ENCODE assay signal across 8 cellular contexts in the genomic region with DNA sequence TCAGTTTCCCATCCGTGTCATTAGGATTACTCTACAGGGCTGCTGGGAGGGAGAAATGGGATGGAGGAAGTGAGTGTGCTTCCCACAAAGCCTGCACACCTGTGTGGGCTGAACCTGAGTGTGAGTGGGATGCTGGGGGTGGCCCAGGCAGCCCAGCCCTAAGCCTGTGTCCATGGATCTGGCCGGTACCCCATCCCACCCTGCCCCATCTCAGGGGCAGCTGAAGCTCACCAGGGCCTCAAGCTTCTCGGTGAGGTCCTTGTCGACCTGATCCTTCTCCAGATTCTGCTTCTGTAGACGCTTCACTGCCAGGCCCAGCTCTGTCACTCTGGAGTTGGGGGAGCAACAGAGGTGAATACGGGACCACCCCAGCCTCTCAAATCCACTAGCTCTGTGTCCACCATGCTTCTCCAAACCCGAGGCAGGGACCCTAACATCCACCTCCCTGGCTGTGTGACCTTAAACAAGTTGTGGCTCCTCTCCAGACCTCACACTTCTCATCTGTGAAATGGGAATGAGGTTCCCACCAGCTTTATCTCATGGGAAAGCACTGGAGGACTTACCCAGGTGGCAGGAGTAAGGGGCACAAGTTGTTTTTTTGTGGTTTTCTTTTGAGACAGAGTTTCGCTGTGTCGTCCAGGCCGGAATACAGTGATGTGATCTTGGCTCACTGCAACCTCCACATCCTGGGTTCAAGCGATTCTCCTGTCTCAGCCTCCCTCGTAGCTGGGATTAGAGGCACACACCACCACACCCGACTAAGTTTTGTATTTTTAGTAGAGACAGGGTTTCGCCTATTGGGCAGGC. TPM values are rescaled to one million over a fixed set of nuclear protein-coding genes. Genes with fewer than 3 reads are reported as not detected.
A peak's percentile ranks its signal among the peaks of the same experiment; 100 is the strongest.
DNase-seq lines count a peak whose midpoint lies in the region; ATAC-seq, FAIRE-seq and TF ChIP-seq lines count a peak whose summit lies in the region.
"Not testable (repeated sequence)": the region's sequence is repeated elsewhere in the genome, so short reads cannot be mapped to it uniquely, and the experiment has no call there.

No MANE protein-coding gene starts in this region.

- not testable (repeated sequence) for H3K56ac ChIP-seq in H9 (ENCODE audit: insufficient read length, low read depth, low read length)

- H2AK5ac ChIP-seq in H9 (ENCODE audit: insufficient read length, low read length) = not testable (repeated sequence)

- not testable (repeated sequence) for H3K79me2 ChIP-seq in H9 (ENCODE audit: insufficient read depth, low read length); endothelial cell of umbilical vein (ENCODE audit: control insufficient read depth, insufficient read depth, low read length)

- not testable (repeated sequence) for H3K9me3 Mint-ChIP-seq in H9; activated naive CD8-positive, alpha-beta T cell (ENCODE audit: low read depth); natural killer cell treated with Interleukin-12 subunit alpha and Interleukin-12 subunit beta and Interleukin-15 and Interleukin-18, amount 100 ng/mL, for 72 hours

- H3K23ac ChIP-seq in H9 (ENCODE audit: insufficient read length, low read depth, low read length) = not testable (repeated sequence)

- H3K4ac ChIP-seq in H9 (ENCODE audit: low read depth, low read length) = not testable (repeated sequence)

- not testable (repeated sequence) for H3K27me3 ChIP-seq in H9 (ENCODE audit: insufficient read depth, low read length); endothelial cell of umbilical vein (ENCODE audit: control insufficient read depth in 2 of 2, insufficient read depth in 2 of 2, low read length in 2 of 2); testis

- not testable (repeated sequence) for H2BK15ac ChIP-seq in H9 (ENCODE audit: low read depth, low read length)

- H4K5ac ChIP-seq in H9 (ENCODE audit: insufficient read length, low read depth, low read length) = not testable (repeated sequence)

- H2BK20ac ChIP-seq in H9 (ENCODE audit: low read depth, low read length, poor library complexity, severe bottlenecking) = not testable (repeated sequence)

- CTCF ChIA-PET in endothelial cell of umbilical vein (lab: Charles Lee) = interaction anchor here (2.1 kb wide), 1 partner anchor 11 kb away, joined by 13 read pairs; no protein-coding TSS in a partner anchor

- not testable (repeated sequence) for H3K27me3 Mint-ChIP-seq in H9 (ENCODE audit: low read depth); activated naive CD8-positive, alpha-beta T cell; natural killer cell treated with Interleukin-12 subunit alpha and Interleukin-12 subunit beta and Interleukin-15 and Interleukin-18, amount 100 ng/mL, for 72 hours

- FAIRE-seq in endothelial cell of umbilical vein (lab: Jason Lieb, UNC) = peak; percentile 61

- not testable (repeated sequence) for H4K91ac ChIP-seq in H9 (ENCODE audit: insufficient read length, low read depth, low read length)

- peak; percentile 35 for DNase-seq in H9
- peak; percentile 60 for DNase-seq in activated CD8-positive, alpha-beta memory T cell treated with anti-CD3 and anti-CD28 coated beads for 24 hours
- DNase-seq in endothelial cell of umbilical vein (ENCODE audit: low read depth, low spot score) = not testable (repeated sequence)
- peak; percentile 47 for DNase-seq in left lobe of liver (ENCODE audit: low spot score)
- peak; percentile 62 for DNase-seq in natural killer cell treated with Interleukin-12 subunit alpha and Interleukin-12 subunit beta and Interleukin-15 and Interleukin-18, amount 100 ng/mL, for 72 hours (ENCODE audit: low spot score)
- DNase-seq in posterior vena cava (ENCODE audit: low spot score) = peak; percentile 77
- peak; percentile 2 for DNase-seq in testis

- H3K23me2 ChIP-seq in H9 (ENCODE audit: insufficient read length, low read depth, low read length, poor library complexity, severe bottlenecking) = not testable (repeated sequence)

- not testable (repeated sequence) for H3K9me1 ChIP-seq in endothelial cell of umbilical vein (replicated peaks; ENCODE audit: control insufficient read depth, extremely low read depth, insufficient read depth, low read length)

- H3K9me3 ChIP-seq in H9 (ENCODE audit: control insufficient read depth, low read depth, low read length); endothelial cell of umbilical vein (replicated peaks; ENCODE audit: control insufficient read depth, insufficient read depth, low read length); testis: not testable (repeated sequence)

- not testable (repeated sequence) for H2BK12ac ChIP-seq in H9 (ENCODE audit: insufficient read length, low read depth, low read length)

- H2BK5ac ChIP-seq in H9 (ENCODE audit: insufficient read length, low read length) = not testable (repeated sequence)

- H3K4me1 Mint-ChIP-seq in H9; activated naive CD8-positive, alpha-beta T cell (ENCODE audit: low read depth): not testable (repeated sequence)
- peaks cover 0 to 12% of the 10 kb centered on the region in 2 donors for H3K4me1 Mint-ChIP-seq in natural killer cell treated with Interleukin-12 subunit alpha and Interleukin-12 subunit beta and Interleukin-15 and Interleukin-18, amount 100 ng/mL, for 72 hours (ENCODE audit: low read depth in 2 of 2)

- TF ChIP-seq CTCF in H9 (conservative IDR thresholded peaks at IDR 0.05); endothelial cell of umbilical vein (IDR thresholded peaks at IDR 0.05; ENCODE audit: extremely low read depth in 1 of 2, insufficient read depth in 1 of 2, low read depth in 1 of 2, low read length in 2 of 2); testis (IDR thresholded peaks at IDR 0.05): not testable (repeated sequence)

- H4K20me1 ChIP-seq in H9 (ENCODE audit: control insufficient read depth, insufficient read depth, insufficient read length); endothelial cell of umbilical vein (replicated peaks; ENCODE audit: control insufficient read depth, extremely low read depth, insufficient read depth, low read length): not testable (repeated sequence)

- dilution Hi-C loops in endothelial cell of umbilical vein (cut with MboI; ENCODE audit: extremely low pct_ligation_motif_present, low sequenced_read_pairs) = not testable (repeated sequence)

- H2AFZ ChIP-seq in H9 (ENCODE audit: low read length); endothelial cell of umbilical vein (ENCODE audit: low read depth, low read length): not testable (repeated sequence)

- H4K8ac ChIP-seq in H9 (replicated peaks; ENCODE audit: insufficient read length, low read depth, low read length) = not testable (repeated sequence)

- not testable (repeated sequence) for H3K4me1 ChIP-seq in H9 (ENCODE audit: insufficient read depth, low read length); endothelial cell of umbilical vein (ENCODE audit: control insufficient read depth, extremely low read depth, insufficient read depth, low read length); testis

- peaks cover 36 to 70% (median 68%) of the 10 kb centered on the region in 3 experiments for H3K36me3 Mint-ChIP-seq in H9 (ENCODE audit: insufficient read depth in 1 of 3, low read depth in 3 of 3)
- H3K36me3 Mint-ChIP-seq in activated naive CD8-positive, alpha-beta T cell; natural killer cell treated with Interleukin-12 subunit alpha and Interleukin-12 subunit beta and Interleukin-15 and Interleukin-18, amount 100 ng/mL, for 72 hours: not testable (repeated sequence)

- H3K18ac ChIP-seq in H9 (ENCODE audit: insufficient read length, low read depth, low read length) = not testable (repeated sequence)

- H3K14ac ChIP-seq in H9 (ENCODE audit: insufficient read depth, low read length) = not testable (repeated sequence)

- intact Hi-C loops in endothelial cell of umbilical vein (cut with micrococcal nuclease); posterior vena cava (cut with DNase I); testis (cut with DNase I; ENCODE audit: low total_unique reads): not testable (repeated sequence)

- H2BK120ac ChIP-seq in H9 (ENCODE audit: low read depth, low read length, poor library complexity, severe bottlenecking) = not testable (repeated sequence)

- H3K27ac ChIP-seq in H9 (ENCODE audit: insufficient read length, low read depth, low read length); endothelial cell of umbilical vein (ENCODE audit: insufficient read depth, low read depth, low read length); testis: not testable (repeated sequence)

- not testable (repeated sequence) for TF ChIP-seq POLR2A in endothelial cell of umbilical vein (IDR thresholded peaks at IDR 0.05; ENCODE audit: low read depth, low read length); testis (IDR thresholded peaks at IDR 0.05)

- WGBS in H9 (ENCODE audit: extremely low coverage, insufficient read length, low lambda C conversion rate) = no CpG with 5 or more reads among the region's 14 CpGs
- WGBS in testis, 2 donors = 91 to 93% methylated on average over 14 of the region's 14 CpGs

- H3K79me1 ChIP-seq in H9 (ENCODE audit: insufficient read depth, low read depth, low read length, poor library complexity, severe bottlenecking) = not testable (repeated sequence)

- not testable (repeated sequence) for H3K4me3 Mint-ChIP-seq in H9; activated naive CD8-positive, alpha-beta T cell; natural killer cell treated with Interleukin-12 subunit alpha and Interleukin-12 subunit beta and Interleukin-15 and Interleukin-18, amount 100 ng/mL, for 72 hours

- ATAC-seq in left lobe of liver; natural killer cell treated with Interleukin-12 subunit alpha and Interleukin-12 subunit beta and Interleukin-15 and Interleukin-18, amount 100 ng/mL, for 72 hours: not testable (repeated sequence)

- H3K4me2 ChIP-seq in H9 (ENCODE audit: insufficient read depth, insufficient read length, low read length); endothelial cell of umbilical vein (ENCODE audit: insufficient read depth, low read length): not testable (repeated sequence)

- 0 out of 7 replicates have a peak overlapping the region, but pooled peaks of 1 of the 3 experiments have one; percentile 24 for H3K27ac Mint-ChIP-seq in H9
- peak overlapping the region; percentile 28 for H3K27ac Mint-ChIP-seq in activated naive CD8-positive, alpha-beta T cell
- H3K27ac Mint-ChIP-seq in natural killer cell treated with Interleukin-12 subunit alpha and Interleukin-12 subunit beta and Interleukin-15 and Interleukin-18, amount 100 ng/mL, for 72 hours = not testable (repeated sequence)

- not testable (repeated sequence) for H3K4me3 ChIP-seq in endothelial cell of umbilical vein (replicated peaks in 1 of 3; ENCODE audit: insufficient read depth in 1 of 3, low read depth in 1 of 3, low read length in 3 of 3); testis

- POLR2A ChIA-PET in endothelial cell of umbilical vein (lab: Charles Lee) = not testable (repeated sequence)

- not testable (repeated sequence) for H3K9ac ChIP-seq in H9 (ENCODE audit: extremely low read depth, insufficient read length, low read length); endothelial cell of umbilical vein (replicated peaks; ENCODE audit: extremely low read depth, insufficient read depth, low read length)

- peaks cover 12 to 44% of the 10 kb centered on the region in 2 experiments for H3K36me3 ChIP-seq in endothelial cell of umbilical vein (ENCODE audit: control insufficient read depth in 2 of 2, extremely low read depth in 1 of 2, insufficient read depth in 2 of 2, low read length in 2 of 2)
- not testable (repeated sequence) for H3K36me3 ChIP-seq in testis (ENCODE audit: low read depth, missing control alignments)

- BruUV-seq in endothelial cell of umbilical vein (replicated peaks; lab: Mats Ljungman, UMichigan) = not testable (repeated sequence)

- not testable (repeated sequence) for H3T11ph ChIP-seq in H9 (ENCODE audit: low read length)

RNA-seq across cellular contexts. Expression of a gene that starts 18.9 kb away (rescaled TPM):
- total RNA-seq in H9 (2021) (27.7 and 29.3 TPM in 2 replicates), endothelial cell of umbilical vein (33.5 and 58.4 TPM in 2 replicates), left lobe of liver (23.0 TPM), posterior vena cava (10 to 100 TPM; 28.9 to 63.0 TPM), testis (100 to 1,000 TPM in 1 of 2 donors, 10 to 100 TPM in 1; 75.6 to 109 TPM)
- polyA plus RNA-seq in endothelial cell of umbilical vein (21.1 and 23.0 TPM in 2 replicates), testis (ENCODE audit: insufficient read depth, low read depth, low replicate concordance) (93.9 TPM)
- 21.2 and 23.0 TPM in 2 replicates for polyA plus RNA-seq in endothelial cell of umbilical vein (2011; cell fraction: cytosol; rRNA removed)
- 83.3 and 85.6 TPM in 2 replicates for polyA plus RNA-seq in endothelial cell of umbilical vein (2011; cell fraction: nucleus; rRNA removed)
- 14.1 and 20.8 TPM in 2 replicates for polyA plus RNA-seq in endothelial cell of umbilical vein (2012)
- 53.0 and 69.0 TPM in 2 replicates for polyA minus RNA-seq in endothelial cell of umbilical vein
- 13.5 TPM for polyA minus RNA-seq in endothelial cell of umbilical vein (2011; cell fraction: cytosol; rRNA and poly(A)+ RNA removed)
- 78.3 and 105 TPM in 2 replicates for polyA minus RNA-seq in endothelial cell of umbilical vein (2011; cell fraction: nucleus; rRNA and poly(A)+ RNA removed)
- total RNA-seq in natural killer cell treated with Interleukin-12 subunit alpha and Interleukin-12 subunit beta and Interleukin-15 and Interleukin-18, amount 100 ng/mL, for 72 hours = 10 to 100 TPM in 1 of 2 donors, 1 to 10 TPM in 1; 6.3 to 10.0 TPM

RNA-seq across cellular contexts. Expression of a gene that starts 34.5 kb away (rescaled TPM):
- 1,874 and 2,051 TPM in 2 replicates for total RNA-seq in H9 (2021)
- 1,319 and 2,019 TPM in 2 replicates for total RNA-seq in endothelial cell of umbilical vein
- under 0.01 and 206 TPM in 2 replicates for polyA plus RNA-seq in endothelial cell of umbilical vein
- polyA plus RNA-seq in endothelial cell of umbilical vein (2011; cell fraction: cytosol; rRNA removed) = under 0.01 TPM in 1 of 2 replicates, not detected in the other
- under 0.01 TPM in 2 replicates for polyA plus RNA-seq in endothelial cell of umbilical vein (2011; cell fraction: nucleus; rRNA removed)
- polyA plus RNA-seq in endothelial cell of umbilical vein (2012) = 123 TPM in 1 of 2 replicates, not detected in the other
- polyA minus RNA-seq in endothelial cell of umbilical vein = 9,566 and 13,963 TPM in 2 replicates
- 46,668 TPM for polyA minus RNA-seq in endothelial cell of umbilical vein (2011; cell fraction: cytosol; rRNA and poly(A)+ RNA removed)
- 60,677 and 87,675 TPM in 2 replicates for polyA minus RNA-seq in endothelial cell of umbilical vein (2011; cell fraction: nucleus; rRNA and poly(A)+ RNA removed)
- total RNA-seq in left lobe of liver = 1,159 TPM
- total RNA-seq in natural killer cell treated with Interleukin-12 subunit alpha and Interleukin-12 subunit beta and Interleukin-15 and Interleukin-18, amount 100 ng/mL, for 72 hours = 1,000 to 10,000 TPM; 1,591 to 3,879 TPM
- over 10,000 TPM; 12,584 to 18,986 TPM for total RNA-seq in posterior vena cava
- under 1 TPM; under 0.01 TPM for total RNA-seq in testis
- 18.9 TPM for polyA plus RNA-seq in testis (ENCODE audit: insufficient read depth, low read depth, low replicate concordance)

Comparison
In these comparisons a context has a peak if more than half of its experiments do, and no peak if none do; other contexts are left out.
1. RNA of a gene that starts 34.5 kb away (total RNA-seq): 12,584 to 18,986 TPM in posterior vena cava, 1,591 to 3,879 TPM in natural killer cell treated with Interleukin-12 subunit alpha and Interleukin-12 subunit beta and Interleukin-15 and Interleukin-18, amount 100 ng/mL, for 72 hours, 1,874 to 2,051 TPM in H9, 1,319 to 2,019 TPM in endothelial cell of umbilical vein and 1,159 TPM in left lobe of liver (single experiment); under 0.01 TPM in testis; every median in the first group is over 1,000 times any median in the second.